Comparison of ENCODE assay signal across 9 cellular contexts in genomic region chr5:9544056-9544455, GRCh38. TPM values are rescaled to one million over a fixed set of nuclear protein-coding genes. Genes with fewer than 3 reads are reported as not detected.
DNase-seq lines count a peak whose midpoint lies in the region; ATAC-seq and TF ChIP-seq lines count a peak whose summit lies in the region.
"Had no signal": no experiment of that assay in that cellular context is flagged by ENCODE, and none has a peak within 500 bp of the region (broad histone marks: within the 10 kb centered on the region; RNA-seq: fewer than 3 reads in every experiment).

No MANE protein-coding gene starts in this region.

- H3K27me3 Mint-ChIP-seq in CD4-positive, alpha-beta T cell, result peaks cover 48% of the 10 kb centered on the region
- peaks cover 8% of the 10 kb centered on the region for H3K27me3 Mint-ChIP-seq in nephron (ENCODE audit: low read depth)

- no peaks in the 10 kb centered on the region for H3K9me3 ChIP-seq in CD4-positive, alpha-beta T cell (ENCODE audit: control insufficient read depth, low read length)
- no peaks in the 10 kb centered on the region for H3K9me3 ChIP-seq in endocrine pancreas (ENCODE audit: control insufficient read depth, low read length)
- no peaks in the 10 kb centered on the region for H3K9me3 ChIP-seq in SJCRH30 (replicated peaks)

- H3K4me3 ChIP-seq in endocrine pancreas (ENCODE audit: control insufficient read depth, insufficient read depth, low read length) (peak overlapping the region; percentile 97), SJCRH30 (no peak overlapping the region)

- peaks cover 19% of the 10 kb centered on the region for H3K4me1 ChIP-seq in endocrine pancreas (ENCODE audit: control insufficient read depth, insufficient read depth, low read length)
- H3K4me1 ChIP-seq in SJCRH30, result no peaks in the 10 kb centered on the region

- CTCF ChIA-PET in CD4-positive, alpha-beta T cell (lab: Charles Lee), result no interaction called here

- H3K4me1 Mint-ChIP-seq in CD4-positive, alpha-beta T cell (ENCODE audit: low read depth), result peaks cover 5% of the 10 kb centered on the region
- H3K4me1 Mint-ChIP-seq in nephron, result peaks cover 27% of the 10 kb centered on the region

- H3K36me3 Mint-ChIP-seq in CD4-positive, alpha-beta T cell (ENCODE audit: low read depth), result no peaks in the 10 kb centered on the region
- peaks cover 8% of the 10 kb centered on the region for H3K36me3 Mint-ChIP-seq in nephron (ENCODE audit: low read depth)

- peaks cover 46% of the 10 kb centered on the region for H3K27me3 ChIP-seq in CD4-positive, alpha-beta T cell (ENCODE audit: control insufficient read depth, insufficient read depth, low read length)
- H3K27me3 ChIP-seq in endocrine pancreas (ENCODE audit: control insufficient read depth, insufficient read depth, low read length) (no peaks in the 10 kb centered on the region), SJCRH30 (no peaks in the 10 kb centered on the region)

- ATAC-seq in CD4-positive, alpha-beta T cell (ENCODE audit: poor library complexity), result no peak
- ATAC-seq in HG03354 (IDR thresholded peaks at IDR 0.05; ENCODE audit: poor library complexity, severe bottlenecking, unreplicated experiment), result peak; percentile 15
- no peak for ATAC-seq in GM21825 (IDR thresholded peaks at IDR 0.05; ENCODE audit: unreplicated experiment)

- peak overlapping the region; percentile 72 for H3K9ac ChIP-seq in endocrine pancreas (ENCODE audit: control insufficient read depth, insufficient read depth, low read length)

- no peaks in the 10 kb centered on the region for H3K9me3 Mint-ChIP-seq in CD4-positive, alpha-beta T cell
- H3K9me3 Mint-ChIP-seq in nephron, result no peaks in the 10 kb centered on the region

- no peaks in the 10 kb centered on the region for H3K36me3 ChIP-seq in endocrine pancreas (ENCODE audit: control insufficient read depth, insufficient read depth, low read length)
- no peaks in the 10 kb centered on the region for H3K36me3 ChIP-seq in SJCRH30

- H3K27ac ChIP-seq in CD4-positive, alpha-beta T cell (ENCODE audit: low read depth, low read length), result no peak overlapping the region
- no peak overlapping the region for H3K27ac ChIP-seq in SJCRH30

- H3K27ac Mint-ChIP-seq in CD4-positive, alpha-beta T cell, result no peak overlapping the region
- H3K27ac Mint-ChIP-seq in nephron, result peak overlapping the region; percentile 84 to 86 (median 84)

- no peak for TF ChIP-seq CTCF in CD4-positive, alpha-beta T cell (IDR thresholded peaks at IDR 0.05)
- no peak for TF ChIP-seq CTCF in nephron (IDR thresholded peaks at IDR 0.05; ENCODE audit: unreplicated experiment in 3 of 3)

- DNase-seq in CD4-positive, alpha-beta T cell, result no peak
- DNase-seq in SJCRH30, result no peak
- DNase-seq in kidney tubule cell (ENCODE audit: low spot score), result no peak
- DNase-seq in amniotic stem cell (lab: John Stamatoyannopoulos, UW), result no peak
- DNase-seq: cerebellar nuclear complex had no signal

- POLR2A ChIA-PET in CD4-positive, alpha-beta T cell (lab: Charles Lee), result no interaction called here

- H3K4me3 Mint-ChIP-seq in CD4-positive, alpha-beta T cell, result peak overlapping the region; percentile 65
- H3K4me3 Mint-ChIP-seq in nephron, result peak overlapping the region; percentile 88 to 92 (median 89)

- intact Hi-C loops in CD4-positive, alpha-beta T cell (cut with DNase I, micrococcal nuclease), result no loop called here

RNA-seq across cellular contexts. Expression of gene SEMA5A, which starts 1.8 kb away (rescaled TPM):
- total RNA-seq in CD4-positive, alpha-beta T cell, result 1 to 10 TPM; 2.0 to 2.9 TPM
- not detected in 2 replicates for total RNA-seq in SJCRH30 (2014; rRNA removed; shearing (Covaris generic))
